ENCODE assay signal across 8 cellular contexts in the genomic region with DNA sequence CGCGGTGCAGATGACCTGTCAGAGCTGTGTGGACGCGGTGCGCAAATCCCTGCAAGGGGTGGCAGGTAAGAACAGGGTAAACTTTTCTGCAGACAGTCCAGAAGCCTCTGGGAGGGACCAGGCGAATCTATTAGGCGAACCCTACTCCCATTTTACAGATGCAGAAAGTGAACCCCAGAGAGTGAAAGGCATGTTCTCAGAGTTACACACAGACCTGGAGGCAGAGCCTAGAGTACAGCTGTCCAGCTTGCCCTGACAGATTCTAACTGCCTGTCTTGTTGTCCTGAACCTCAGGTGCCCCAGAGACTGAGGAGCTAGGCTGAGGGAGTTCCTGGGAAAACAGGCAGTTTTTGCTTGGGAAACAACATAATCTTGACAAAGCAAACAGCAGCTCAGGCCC. TPM values are rescaled to one million over a fixed set of nuclear protein-coding genes. Genes with fewer than 3 reads are reported as not detected.
DNase-seq lines count a peak whose midpoint lies in the region; ATAC-seq and TF ChIP-seq lines count a peak whose summit lies in the region.

No MANE protein-coding gene starts in this region.

- peak overlapping the region; percentile 98 for H3K4me2 ChIP-seq in DND-41 (ENCODE audit: insufficient read depth, low read length)
- H3K4me2 ChIP-seq in PC-9, result peak overlapping the region; percentile 94
- peak overlapping the region; percentile 90 for H3K4me2 ChIP-seq in trophoblast cell (ENCODE audit: low read length)

- peak overlapping the region; percentile 58 for H3K18ac ChIP-seq in trophoblast cell (ENCODE audit: low read length)

- no peaks in the 10 kb centered on the region for H3K9me3 ChIP-seq in DND-41 (ENCODE audit: insufficient read depth, low read length, severe bottlenecking)
- no peaks in the 10 kb centered on the region for H3K9me3 ChIP-seq in PC-9 (ENCODE audit: insufficient read depth, low read depth)
- H3K9me3 ChIP-seq in esophagus squamous epithelium, result no peaks in the 10 kb centered on the region
- peaks cover 7% of the 10 kb centered on the region for H3K9me3 ChIP-seq in trophoblast cell (ENCODE audit: insufficient read depth, low read depth, low read length)

- H3K4me1 ChIP-seq in DND-41 (ENCODE audit: insufficient read depth, low read length) (peaks cover 26% of the 10 kb centered on the region), PC-9 (replicated peaks; ENCODE audit: insufficient read depth) (peaks cover 16% of the 10 kb centered on the region), esophagus squamous epithelium (peaks cover 18 to 44% (median 28%) of the 10 kb centered on the region in 3 donors), trophoblast cell (ENCODE audit: control insufficient read depth in 1 of 2, insufficient read depth in 2 of 2, low read length in 2 of 2) (peaks cover 10 to 12% of the 10 kb centered on the region in 2 experiments)

- peak overlapping the region; percentile 82 for H3K9ac ChIP-seq in DND-41 (ENCODE audit: low read depth, low read length)
- peak overlapping the region; percentile 38 for H3K9ac ChIP-seq in trophoblast cell (ENCODE audit: low read length)

- H3K4me3 ChIP-seq in DND-41 (ENCODE audit: low read depth in 1 of 2, low read length in 2 of 2), result peak overlapping the region; percentile 80 to 96
- peak overlapping the region; percentile 90 for H3K4me3 ChIP-seq in PC-9
- peak overlapping the region; percentile 44 to 81 (median 74) for H3K4me3 ChIP-seq in esophagus squamous epithelium
- H3K4me3 ChIP-seq in trophoblast cell (ENCODE audit: low read depth, low read length), result peak overlapping the region; percentile 83

- peaks cover 5% of the 10 kb centered on the region for H3K79me1 ChIP-seq in trophoblast cell (ENCODE audit: low read length)

- no peaks in the 10 kb centered on the region for H4K20me1 ChIP-seq in DND-41 (ENCODE audit: insufficient read depth, low read length)
- no peaks in the 10 kb centered on the region for H4K20me1 ChIP-seq in PC-9 (ENCODE audit: insufficient read depth)

- peaks cover 12% of the 10 kb centered on the region for H3K79me2 ChIP-seq in DND-41 (ENCODE audit: insufficient read depth, low read length)
- H3K79me2 ChIP-seq in PC-9 (ENCODE audit: low read depth), result peaks cover 18% of the 10 kb centered on the region
- peaks cover 5% of the 10 kb centered on the region for H3K79me2 ChIP-seq in trophoblast cell (ENCODE audit: control insufficient read depth, insufficient read depth, low read length, poor library complexity)

- no peak overlapping the region for H2BK12ac ChIP-seq in trophoblast cell (ENCODE audit: low read length)

- H2AFZ ChIP-seq in DND-41 (ENCODE audit: low read depth, low read length) (peak overlapping the region; percentile 93), PC-9 (peak overlapping the region; percentile 97), trophoblast cell (ENCODE audit: insufficient read depth, low read length, poor library complexity) (no peak overlapping the region)

- H2BK120ac ChIP-seq in trophoblast cell (ENCODE audit: insufficient read depth, low read length, poor library complexity), result no peak overlapping the region

- POLR2A ChIA-PET in PC-9 (lab: Charles Lee; ENCODE audit: unreplicated experiment), result interaction anchor here (0.6 kb wide), 1 partner anchor 70 kb away, joined by 3 read pairs; no protein-coding TSS in a partner anchor

- 50 to 62% methylated on average over 6 to 7 of the region's 7 CpGs for WGBS in esophagus squamous epithelium, 2 donors
- WGBS in trophoblast cell (ENCODE audit: extremely low coverage, insufficient coverage, insufficient read length), result no CpG with 5 or more reads among the region's 7 CpGs

- no peaks in the 10 kb centered on the region for H3K27me3 ChIP-seq in DND-41 (ENCODE audit: insufficient read depth, low read length, poor library complexity)
- H3K27me3 ChIP-seq in PC-9 (ENCODE audit: insufficient read depth, low read depth), result no peaks in the 10 kb centered on the region
- H3K27me3 ChIP-seq in esophagus squamous epithelium, result no peaks in the 10 kb centered on the region
- H3K27me3 ChIP-seq in trophoblast cell (ENCODE audit: insufficient read depth, low read length), result no peaks in the 10 kb centered on the region

- H3F3A ChIP-seq in PC-9 (ENCODE audit: insufficient read depth, low read depth), result peaks cover 6% of the 10 kb centered on the region; the same call in 1 of the 2 replicates

- H3K27ac ChIP-seq in DND-41 (ENCODE audit: low read length), result peak overlapping the region; percentile 81
- H3K27ac ChIP-seq in PC-9, result no peak overlapping the region
- H3K27ac ChIP-seq in esophagus squamous epithelium, result peak overlapping the region; percentile 75 to 94 (median 90)
- H3K27ac ChIP-seq in trophoblast cell (ENCODE audit: low read depth, low read length), result no peak overlapping the region

- H2AK5ac ChIP-seq in trophoblast cell (ENCODE audit: low read length), result peak overlapping the region; percentile 1

- peak overlapping the region; percentile 83 for H4K91ac ChIP-seq in trophoblast cell (ENCODE audit: low read depth, low read length)

- TF ChIP-seq CTCF in DND-41 (IDR thresholded peaks at IDR 0.05; ENCODE audit: borderline replicate concordance, extremely low read depth, low read length, poor library complexity, severe bottlenecking), result no peak
- no peak for TF ChIP-seq CTCF in PC-9 (conservative IDR thresholded peaks at IDR 0.05)
- TF ChIP-seq CTCF in esophagus squamous epithelium (IDR thresholded peaks at IDR 0.05), result no peak

- no TSS peak for BruUV-seq in PC-9 (replicated peaks; lab: Mats Ljungman, UMichigan)

- H3K9me2 ChIP-seq in PC-9 (ENCODE audit: insufficient read depth), result no peaks in the 10 kb centered on the region

- no peaks in the 10 kb centered on the region; the same call in 1 of the 2 replicates for H3K36me3 ChIP-seq in DND-41 (ENCODE audit: insufficient read depth, low read length)
- H3K36me3 ChIP-seq in PC-9 (ENCODE audit: low read depth), result no peaks in the 10 kb centered on the region; the same call in 1 of the 2 replicates
- H3K36me3 ChIP-seq in esophagus squamous epithelium, result peaks cover 0 to under 1% (median 0%) of the 10 kb centered on the region in 3 donors
- H3K36me3 ChIP-seq in trophoblast cell (ENCODE audit: control insufficient read depth in 1 of 2, insufficient read depth in 2 of 2, low read length in 2 of 2), result peaks cover 0 to 2% of the 10 kb centered on the region in 2 experiments

- CTCF ChIA-PET in PC-9 (lab: Charles Lee), result no interaction called here

- intact Hi-C loops in PC-9 (cut with micrococcal nuclease; ENCODE audit: unreplicated experiment) (loop anchor here (2.0 kb wide), 1 partner anchor 23 kb away; a partner anchor contains a TSS), esophagus squamous epithelium (cut with DNase I) (no loop called here)

- ATAC-seq in DND-41 (ENCODE audit: insufficient read depth, low read depth) (no peak), GM18520 (IDR thresholded peaks at IDR 0.05; ENCODE audit: unreplicated experiment) (no peak), HG02981 (IDR thresholded peaks at IDR 0.05; ENCODE audit: unreplicated experiment) (no peak), GM18861 (IDR thresholded peaks at IDR 0.05; ENCODE audit: unreplicated experiment) (no peak), GM19035 (IDR thresholded peaks at IDR 0.05; ENCODE audit: unreplicated experiment) (no peak)

- peak overlapping the region; percentile 87 for H3K14ac ChIP-seq in trophoblast cell (ENCODE audit: low read length)

- peak overlapping the region; percentile 96 for H4K8ac ChIP-seq in trophoblast cell (ENCODE audit: low read depth, low read length)

- H2BK5ac ChIP-seq in trophoblast cell (ENCODE audit: low read depth, low read length, poor library complexity), result no peak overlapping the region

- peak overlapping the region; percentile 67 for H3K4ac ChIP-seq in trophoblast cell (ENCODE audit: low read depth, low read length)

- no peak for DNase-seq in DND-41
- DNase-seq in PC-9, result no peak
- no peak for DNase-seq in esophagus squamous epithelium (lab: John Stamatoyannopoulos, UW)
- no peak for DNase-seq in trophoblast cell

- TF ChIP-seq POLR2A in esophagus squamous epithelium (IDR thresholded peaks at IDR 0.05), result no peak

- peak overlapping the region; percentile 7 for H4K12ac ChIP-seq in trophoblast cell (ENCODE audit: low read depth, low read length)

- H3K23ac ChIP-seq in trophoblast cell (ENCODE audit: low read length), result no peak overlapping the region

RNA-seq across cellular contexts. Expression of a gene that starts 0.7 kb away (rescaled TPM):
- 47.2 and 61.0 TPM in 2 replicates for total RNA-seq in PC-9 (2021)
- 10 to 100 TPM; 12.7 to 27.5 (median 21.2) TPM for total RNA-seq in esophagus squamous epithelium
- 34.7 and 34.8 TPM in 2 replicates for polyA plus RNA-seq in trophoblast cell (2013)

RNA-seq across cellular contexts. Expression of a gene that starts 0.8 kb away (rescaled TPM):
- total RNA-seq in PC-9 (2021) (0.83 and 1.0 TPM in 2 replicates), esophagus squamous epithelium (under 1 TPM; 0.09 to 0.40 (median 0.21) TPM)
- 0.12 and 0.14 TPM in 2 replicates for polyA plus RNA-seq in trophoblast cell (2013)

RNA-seq across cellular contexts. Expression of a gene that starts 22.8 kb away (rescaled TPM):
- total RNA-seq in PC-9 (2021) (108 and 112 TPM in 2 replicates), esophagus squamous epithelium (10 to 100 TPM; 37.0 to 61.5 (median 38.0) TPM)
- 57.7 and 58.2 TPM in 2 replicates for polyA plus RNA-seq in trophoblast cell (2013)

RNA-seq across cellular contexts. Expression of a gene that starts 25.2 kb away (rescaled TPM):
- total RNA-seq in PC-9 (2021), result 34.3 and 59.2 TPM in 2 replicates
- 10 to 100 TPM in 2 of 4 donors, 1 to 10 TPM in 2; 3.3 to 47.3 (median 13.0) TPM for total RNA-seq in esophagus squamous epithelium
- 0.14 and 0.25 TPM in 2 replicates for polyA plus RNA-seq in trophoblast cell (2013)

RNA-seq across cellular contexts. Expression of a gene that starts 44.9 kb away (rescaled TPM):
- total RNA-seq in PC-9 (2021) (131 and 140 TPM in 2 replicates), esophagus squamous epithelium (10 to 100 TPM; 68.6 to 89.6 (median 80.3) TPM)
- 136 and 139 TPM in 2 replicates for polyA plus RNA-seq in trophoblast cell (2013)

Comparison
In these comparisons a context has a peak if more than half of its experiments do, and no peak if none do; other contexts are left out.
1. H3K27ac ChIP-seq: peak in DND-41 (single experiment) and esophagus squamous epithelium (4 of 4); none in PC-9 (single experiment) and trophoblast cell (single experiment).
2. Peak in every context shown above with its lines, with median percentiles within 50 percentile points of each other: H3K4me2 ChIP-seq and H3K4me3 ChIP-seq.